In genomic region chr7:99369767-99370353, GRCh38 we compare ENCODE assay signal across 16 cellular contexts. TPM values are rescaled to one million over a fixed set of nuclear protein-coding genes. Genes with fewer than 3 reads are reported as not detected.
DNase-seq lines count a peak whose midpoint lies in the region; ATAC-seq, FAIRE-seq and TF ChIP-seq lines count a peak whose summit lies in the region.
"Had no signal": no experiment of that assay in that cellular context is flagged by ENCODE, and none has a peak within 500 bp of the region (broad histone marks: within the 10 kb centered on the region; RNA-seq: fewer than 3 reads in every experiment).

No MANE protein-coding gene starts in this region.

- ATAC-seq in T-helper 17 cell (no peak), pancreas (no peak), body of pancreas (no peak)
- ATAC-seq: naive thymus-derived CD4-positive, alpha-beta T cell had no signal

- H3K9me3 ChIP-seq in T-helper 17 cell (ENCODE audit: control insufficient read depth, low read length, poor library complexity, severe bottlenecking) (no peaks in the 10 kb centered on the region), pancreas (no peaks in the 10 kb centered on the region), kidney (ENCODE audit: control insufficient read depth in 1 of 2, low read length in 2 of 2) (no peaks in the 10 kb centered on the region), body of pancreas (no peaks in the 10 kb centered on the region)
- H3K9me3 ChIP-seq: Peyer's patch, stomach had no signal

- peak; percentile 88 for DNase-seq in GF-D8 (lab: John Stamatoyannopoulos, UW)
- no peak for DNase-seq in T-helper 17 cell
- peak; percentile 48 to 63 for DNase-seq in foreskin fibroblast
- no peak for DNase-seq in pancreas
- no peak for DNase-seq in activated gamma-delta T cell (lab: John Stamatoyannopoulos, UW)
- DNase-seq in kidney, result no peak
- DNase-seq in body of pancreas, result no peak
- DNase-seq: C1 segment of cervical spinal cord; effector CD8-positive, alpha-beta T cell; GDM1; naive thymus-derived CD4-positive, alpha-beta T cell; NCI-H1048; Peyer's patch; stomach had no signal

- H3K27me3 Mint-ChIP-seq in T-helper 17 cell, result no peaks in the 10 kb centered on the region
- H3K27me3 Mint-ChIP-seq: naive thymus-derived CD4-positive, alpha-beta T cell had no signal

- H3K27me3 ChIP-seq in pancreas, result no peaks in the 10 kb centered on the region
- no peaks in the 10 kb centered on the region for H3K27me3 ChIP-seq in body of pancreas
- H3K27me3 ChIP-seq: Peyer's patch, stomach had no signal

- H3K4me1 ChIP-seq in pancreas (peaks cover 0 to 9% (median 0%) of the 10 kb centered on the region in 3 donors), kidney (ENCODE audit: control insufficient read depth in 1 of 2, insufficient read depth in 1 of 2, low read depth in 1 of 2, low read length in 2 of 2) (peaks cover 0 to 7% of the 10 kb centered on the region in 2 donors), body of pancreas (peaks cover 27% of the 10 kb centered on the region)

- H3K27ac ChIP-seq in 22Rv1 (0 out of 2 replicates have a peak overlapping the region, but pooled peaks have one; percentile 15), pancreas (no peak overlapping the region), kidney (ENCODE audit: low read depth in 2 of 2, low read length in 2 of 2) (no peak overlapping the region), body of pancreas (no peak overlapping the region)
- H3K27ac ChIP-seq: Peyer's patch, stomach had no signal

- TF ChIP-seq CTCF in 22Rv1 (IDR thresholded peaks at IDR 0.05) (no peak), foreskin fibroblast (IDR thresholded peaks at IDR 0.05; ENCODE audit: low read depth, low read length) (no peak), pancreas (IDR thresholded peaks at IDR 0.05) (no peak), kidney (IDR thresholded peaks at IDR 0.05; ENCODE audit: borderline replicate concordance, extremely low read depth, insufficient read depth) (no peak), body of pancreas (IDR thresholded peaks at IDR 0.05) (no peak)

- H3K36me3 ChIP-seq in pancreas, result peaks cover 3 to 16% (median 5%) of the 10 kb centered on the region in 3 donors
- H3K36me3 ChIP-seq in kidney (ENCODE audit: control insufficient read depth in 1 of 2, insufficient read depth in 2 of 2, low read length in 2 of 2), result peaks cover 6 to 7% of the 10 kb centered on the region in 2 donors
- peaks cover 0 to 7% of the 10 kb centered on the region in 2 donors for H3K36me3 ChIP-seq in body of pancreas (replicated peaks in 1 of 2; ENCODE audit: insufficient read depth in 1 of 2, low read depth in 2 of 2)

- no peak overlapping the region for H3K9ac ChIP-seq in kidney (ENCODE audit: low read length in 2 of 2)

- H3K4me3 ChIP-seq in foreskin fibroblast (ENCODE audit: low read depth in 1 of 2, low read length in 2 of 2) (no peak overlapping the region), pancreas (no peak overlapping the region), kidney (ENCODE audit: low read length in 2 of 2) (no peak overlapping the region), body of pancreas (no peak overlapping the region)
- H3K4me3 ChIP-seq: Peyer's patch, stomach had no signal

- peaks cover 10% of the 10 kb centered on the region for H3K4me1 Mint-ChIP-seq in T-helper 17 cell

- no peak overlapping the region for H3K4me3 Mint-ChIP-seq in T-helper 17 cell

- 54 to 58% methylated on average over 7 of the region's 7 CpGs for WGBS in pancreas, 2 donors
- WGBS in body of pancreas, 2 donors, result 46 to 48% methylated on average over 7 of the region's 7 CpGs

- no peak for FAIRE-seq in pancreas (lab: Jason Lieb, UNC)
- FAIRE-seq in kidney (lab: Jason Lieb, UNC), result no peak
- FAIRE-seq: H54 had no signal

- intact Hi-C loops in pancreas (cut with DNase I) (no loop called here), kidney (cut with DNase I) (no loop called here), body of pancreas (cut with DNase I) (no loop called here)

- no peaks in the 10 kb centered on the region for H3K36me3 Mint-ChIP-seq in T-helper 17 cell (ENCODE audit: low read depth)

- H3K27ac Mint-ChIP-seq in T-helper 17 cell, result peak overlapping the region; percentile 47

- no peak for TF ChIP-seq POLR2A in body of pancreas (IDR thresholded peaks at IDR 0.05)

RNA-seq across cellular contexts. Expression of gene ARPC1B, which starts 4.7 kb away (rescaled TPM):
- 100 to 1,000 TPM; 185 to 220 TPM for total RNA-seq in T-helper 17 cell
- total RNA-seq in pancreas, result 10 to 100 TPM; 14.4 to 70.4 (median 29.6) TPM
- polyA plus RNA-seq in pancreas, result 10 to 100 TPM; 50.3 to 59.6 TPM
- total RNA-seq in kidney, result 216 TPM
- 74.1 TPM for polyA plus RNA-seq in kidney (ENCODE audit: insufficient read depth, low read depth, low replicate concordance)
- 100 to 1,000 TPM in 1 of 2 donors, 10 to 100 TPM in 1; 60.0 to 131 TPM for total RNA-seq in body of pancreas

RNA-seq across cellular contexts. Expression of gene PDAP1, which starts 38.5 kb away (rescaled TPM):
- total RNA-seq in T-helper 17 cell (10 to 100 TPM; 38.5 to 42.7 TPM), pancreas (10 to 100 TPM; 27.8 to 53.7 (median 38.2) TPM), kidney (84.7 TPM), body of pancreas (10 to 100 TPM; 22.7 to 52.4 TPM)
- polyA plus RNA-seq in pancreas (10 to 100 TPM; 46.7 to 84.6 TPM), kidney (ENCODE audit: insufficient read depth, low read depth, low replicate concordance) (119 TPM)

RNA-seq across cellular contexts. Expression of gene BUD31, which starts 38.9 kb away (rescaled TPM):
- total RNA-seq in T-helper 17 cell (100 to 1,000 TPM; 170 to 175 TPM), pancreas (10 to 100 TPM; 26.8 to 44.7 (median 28.9) TPM), kidney (79.0 TPM), body of pancreas (10 to 100 TPM; 29.6 to 31.6 TPM)
- polyA plus RNA-seq in pancreas (10 to 100 TPM; 65.7 to 71.7 TPM), kidney (ENCODE audit: insufficient read depth, low read depth, low replicate concordance) (141 TPM)

RNA-seq across cellular contexts. Expression of gene ARPC1A, which starts 44.2 kb away (rescaled TPM):
- total RNA-seq in T-helper 17 cell (10 to 100 TPM; 29.2 to 37.7 TPM), pancreas (10 to 100 TPM; 32.8 to 80.5 (median 54.7) TPM), kidney (119 TPM), body of pancreas (100 to 1,000 TPM in 1 of 2 donors, 10 to 100 TPM in 1; 63.0 to 106 TPM)
- polyA plus RNA-seq in pancreas (10 to 100 TPM; 65.2 to 90.9 TPM), kidney (ENCODE audit: insufficient read depth, low read depth, low replicate concordance) (117 TPM)

Comparison
In these comparisons a context has a peak if more than half of its experiments do, and no peak if none do; other contexts are left out.
1. DNase-seq: peak in GF-D8 (single experiment) and foreskin fibroblast (2 of 2); none in T-helper 17 cell (0 of 3), pancreas (0 of 6), activated gamma-delta T cell (single experiment), kidney (single experiment) and body of pancreas (0 of 4).